In genomic region chr10:33498354-33498753, GRCh38 we compare ENCODE assay signal across 17 cellular contexts.
"Had no signal": no experiment of that assay in that cellular context is flagged by ENCODE, and none has a peak within 500 bp of the region (broad histone marks: within the 10 kb centered on the region; RNA-seq: fewer than 3 reads in every experiment).

No MANE protein-coding gene starts in this region.

- H3K9me3 ChIP-seq: heart left ventricle, left ventricle myocardium inferior, lower lobe of right lung, sigmoid colon, stomach, thoracic aorta, transverse colon had no signal

- DNase-seq: cortex of kidney; dorsolateral prefrontal cortex; effector CD8-positive, alpha-beta T cell; heart left ventricle; hippocampal formation; left ventricle myocardium inferior; lower lobe of right lung; naive B cell; posterior cingulate gyrus; sigmoid colon; stimulated activated naive CD4-positive, alpha-beta T cell; stomach; substantia nigra; transverse colon had no signal

- H3K36me3 Mint-ChIP-seq: memory B cell, naive B cell had no signal

- H3K36me3 ChIP-seq: heart left ventricle, left ventricle myocardium inferior, lower lobe of right lung, sigmoid colon, stomach, thoracic aorta, transverse colon had no signal

- H3K27me3 Mint-ChIP-seq: memory B cell, naive B cell had no signal

- H3K27me3 ChIP-seq: dorsolateral prefrontal cortex, heart left ventricle, sigmoid colon, stomach, transverse colon had no signal

- H3K9me3 Mint-ChIP-seq: memory B cell had no signal

- H3K27ac ChIP-seq: dorsolateral prefrontal cortex, heart left ventricle, left ventricle myocardium inferior, lower lobe of right lung, sigmoid colon, skin epidermis, stomach, thoracic aorta, transverse colon had no signal

- H3K4me1 Mint-ChIP-seq: memory B cell, naive B cell had no signal

- H3K4me1 ChIP-seq: lower lobe of right lung, stomach had no signal

- H3K4me3 Mint-ChIP-seq: memory B cell, naive B cell had no signal

- H3K4me3 ChIP-seq: dorsolateral prefrontal cortex, heart left ventricle, left ventricle myocardium inferior, lower lobe of right lung, sigmoid colon, skin epidermis, stomach, thoracic aorta, transverse colon had no signal

- H3K27ac Mint-ChIP-seq: memory B cell, naive B cell had no signal

- ATAC-seq: heart left ventricle, lower lobe of right lung had no signal
